ENCODE assay signal across 1 cellular context in the genomic region with DNA sequence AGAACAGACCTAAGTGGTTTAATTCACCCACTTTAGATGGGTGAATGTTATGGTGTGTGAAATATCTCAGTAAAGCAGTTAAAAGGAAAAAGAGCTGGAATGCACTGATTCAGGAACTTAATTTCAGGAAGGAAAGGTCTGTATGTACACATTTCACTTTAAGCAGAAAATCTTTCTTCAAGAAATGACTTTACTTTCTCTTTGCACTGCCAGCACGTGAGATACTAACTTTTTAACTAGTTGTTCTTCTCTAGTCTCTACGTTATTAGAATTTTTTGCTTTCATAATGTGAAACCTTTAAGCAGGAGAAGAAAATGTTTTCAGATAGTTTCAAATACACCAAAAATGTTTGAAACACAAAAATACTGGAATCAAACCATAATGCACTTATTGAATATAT.
TF ChIP-seq lines count a peak whose summit lies in the region.

No MANE protein-coding gene starts in this region.

TF ChIP-seq in WTC11, 78 proteins besides CTCF, POLR2A, EP300 and RAD21 (continued from another document):
- no peak for TF ChIP-seq ATF6 (CRISPR knock-in tag; IDR thresholded peaks at IDR 0.05)
- TF ChIP-seq MYBL2 (CRISPR knock-in tag; IDR thresholded peaks at IDR 0.05): no peak
- no peak for TF ChIP-seq ZNF263 (CRISPR knock-in tag; IDR thresholded peaks at IDR 0.05; ENCODE audit: low read depth)
- TF ChIP-seq, protein P1, sequence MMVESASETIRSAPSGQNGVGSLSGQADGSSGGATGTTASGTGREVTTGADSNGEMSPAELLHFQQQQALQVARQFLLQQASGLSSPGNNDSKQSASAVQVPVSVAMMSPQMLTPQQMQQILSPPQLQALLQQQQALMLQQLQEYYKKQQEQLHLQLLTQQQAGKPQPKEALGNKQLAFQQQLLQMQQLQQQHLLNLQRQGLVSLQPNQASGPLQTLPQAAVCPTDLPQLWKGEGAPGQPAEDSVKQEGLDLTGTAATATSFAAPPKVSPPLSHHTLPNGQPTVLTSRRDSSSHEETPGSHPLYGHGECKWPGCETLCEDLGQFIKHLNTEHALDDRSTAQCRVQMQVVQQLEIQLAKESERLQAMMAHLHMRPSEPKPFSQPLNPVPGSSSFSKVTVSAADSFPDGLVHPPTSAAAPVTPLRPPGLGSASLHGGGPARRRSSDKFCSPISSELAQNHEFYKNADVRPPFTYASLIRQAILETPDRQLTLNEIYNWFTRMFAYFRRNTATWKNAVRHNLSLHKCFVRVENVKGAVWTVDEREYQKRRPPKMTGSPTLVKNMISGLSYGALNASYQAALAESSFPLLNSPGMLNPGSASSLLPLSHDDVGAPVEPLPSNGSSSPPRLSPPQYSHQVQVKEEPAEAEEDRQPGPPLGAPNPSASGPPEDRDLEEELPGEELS (CRISPR knock-in tag; IDR thresholded peaks at IDR 0.05): no peak
- no peak for TF ChIP-seq GTF2I (CRISPR knock-in tag; conservative IDR thresholded peaks at IDR 0.05)
- no peak for TF ChIP-seq MXD4 (CRISPR knock-in tag; IDR thresholded peaks at IDR 0.05; ENCODE audit: borderline replicate concordance)
- no peak for TF ChIP-seq ZNF232 (CRISPR knock-in tag; IDR thresholded peaks at IDR 0.05)
- TF ChIP-seq, protein P2, sequence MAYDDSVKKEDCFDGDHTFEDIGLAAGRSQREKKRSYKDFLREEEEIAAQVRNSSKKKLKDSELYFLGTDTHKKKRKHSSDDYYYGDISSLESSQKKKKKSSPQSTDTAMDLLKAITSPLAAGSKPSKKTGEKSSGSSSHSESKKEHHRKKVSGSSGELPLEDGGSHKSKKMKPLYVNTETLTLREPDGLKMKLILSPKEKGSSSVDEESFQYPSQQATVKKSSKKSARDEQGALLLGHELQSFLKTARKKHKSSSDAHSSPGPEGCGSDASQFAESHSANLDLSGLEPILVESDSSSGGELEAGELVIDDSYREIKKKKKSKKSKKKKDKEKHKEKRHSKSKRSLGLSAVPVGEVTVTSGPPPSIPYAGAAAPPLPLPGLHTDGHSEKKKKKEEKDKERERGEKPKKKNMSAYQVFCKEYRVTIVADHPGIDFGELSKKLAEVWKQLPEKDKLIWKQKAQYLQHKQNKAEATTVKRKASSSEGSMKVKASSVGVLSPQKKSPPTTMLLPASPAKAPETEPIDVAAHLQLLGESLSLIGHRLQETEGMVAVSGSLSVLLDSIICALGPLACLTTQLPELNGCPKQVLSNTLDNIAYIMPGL (CRISPR knock-in tag; IDR thresholded peaks at IDR 0.05): no peak
- no peak for TF ChIP-seq ZNF281 (CRISPR knock-in tag; IDR thresholded peaks at IDR 0.05)
- TF ChIP-seq SOX15 (CRISPR knock-in tag; IDR thresholded peaks at IDR 0.05): no peak
- no peak for TF ChIP-seq NFATC4 (CRISPR knock-in tag; IDR thresholded peaks at IDR 0.05)
- TF ChIP-seq, protein P3, sequence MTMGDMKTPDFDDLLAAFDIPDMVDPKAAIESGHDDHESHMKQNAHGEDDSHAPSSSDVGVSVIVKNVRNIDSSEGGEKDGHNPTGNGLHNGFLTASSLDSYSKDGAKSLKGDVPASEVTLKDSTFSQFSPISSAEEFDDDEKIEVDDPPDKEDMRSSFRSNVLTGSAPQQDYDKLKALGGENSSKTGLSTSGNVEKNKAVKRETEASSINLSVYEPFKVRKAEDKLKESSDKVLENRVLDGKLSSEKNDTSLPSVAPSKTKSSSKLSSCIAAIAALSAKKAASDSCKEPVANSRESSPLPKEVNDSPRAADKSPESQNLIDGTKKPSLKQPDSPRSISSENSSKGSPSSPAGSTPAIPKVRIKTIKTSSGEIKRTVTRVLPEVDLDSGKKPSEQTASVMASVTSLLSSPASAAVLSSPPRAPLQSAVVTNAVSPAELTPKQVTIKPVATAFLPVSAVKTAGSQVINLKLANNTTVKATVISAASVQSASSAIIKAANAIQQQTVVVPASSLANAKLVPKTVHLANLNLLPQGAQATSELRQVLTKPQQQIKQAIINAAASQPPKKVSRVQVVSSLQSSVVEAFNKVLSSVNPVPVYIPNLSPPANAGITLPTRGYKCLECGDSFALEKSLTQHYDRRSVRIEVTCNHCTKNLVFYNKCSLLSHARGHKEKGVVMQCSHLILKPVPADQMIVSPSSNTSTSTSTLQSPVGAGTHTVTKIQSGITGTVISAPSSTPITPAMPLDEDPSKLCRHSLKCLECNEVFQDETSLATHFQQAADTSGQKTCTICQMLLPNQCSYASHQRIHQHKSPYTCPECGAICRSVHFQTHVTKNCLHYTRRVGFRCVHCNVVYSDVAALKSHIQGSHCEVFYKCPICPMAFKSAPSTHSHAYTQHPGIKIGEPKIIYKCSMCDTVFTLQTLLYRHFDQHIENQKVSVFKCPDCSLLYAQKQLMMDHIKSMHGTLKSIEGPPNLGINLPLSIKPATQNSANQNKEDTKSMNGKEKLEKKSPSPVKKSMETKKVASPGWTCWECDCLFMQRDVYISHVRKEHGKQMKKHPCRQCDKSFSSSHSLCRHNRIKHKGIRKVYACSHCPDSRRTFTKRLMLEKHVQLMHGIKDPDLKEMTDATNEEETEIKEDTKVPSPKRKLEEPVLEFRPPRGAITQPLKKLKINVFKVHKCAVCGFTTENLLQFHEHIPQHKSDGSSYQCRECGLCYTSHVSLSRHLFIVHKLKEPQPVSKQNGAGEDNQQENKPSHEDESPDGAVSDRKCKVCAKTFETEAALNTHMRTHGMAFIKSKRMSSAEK (CRISPR knock-in tag; IDR thresholded peaks at IDR 0.05; ENCODE audit: borderline replicate concordance): no peak
